1 cellular context compared by ENCODE assay signal in the genomic region with DNA sequence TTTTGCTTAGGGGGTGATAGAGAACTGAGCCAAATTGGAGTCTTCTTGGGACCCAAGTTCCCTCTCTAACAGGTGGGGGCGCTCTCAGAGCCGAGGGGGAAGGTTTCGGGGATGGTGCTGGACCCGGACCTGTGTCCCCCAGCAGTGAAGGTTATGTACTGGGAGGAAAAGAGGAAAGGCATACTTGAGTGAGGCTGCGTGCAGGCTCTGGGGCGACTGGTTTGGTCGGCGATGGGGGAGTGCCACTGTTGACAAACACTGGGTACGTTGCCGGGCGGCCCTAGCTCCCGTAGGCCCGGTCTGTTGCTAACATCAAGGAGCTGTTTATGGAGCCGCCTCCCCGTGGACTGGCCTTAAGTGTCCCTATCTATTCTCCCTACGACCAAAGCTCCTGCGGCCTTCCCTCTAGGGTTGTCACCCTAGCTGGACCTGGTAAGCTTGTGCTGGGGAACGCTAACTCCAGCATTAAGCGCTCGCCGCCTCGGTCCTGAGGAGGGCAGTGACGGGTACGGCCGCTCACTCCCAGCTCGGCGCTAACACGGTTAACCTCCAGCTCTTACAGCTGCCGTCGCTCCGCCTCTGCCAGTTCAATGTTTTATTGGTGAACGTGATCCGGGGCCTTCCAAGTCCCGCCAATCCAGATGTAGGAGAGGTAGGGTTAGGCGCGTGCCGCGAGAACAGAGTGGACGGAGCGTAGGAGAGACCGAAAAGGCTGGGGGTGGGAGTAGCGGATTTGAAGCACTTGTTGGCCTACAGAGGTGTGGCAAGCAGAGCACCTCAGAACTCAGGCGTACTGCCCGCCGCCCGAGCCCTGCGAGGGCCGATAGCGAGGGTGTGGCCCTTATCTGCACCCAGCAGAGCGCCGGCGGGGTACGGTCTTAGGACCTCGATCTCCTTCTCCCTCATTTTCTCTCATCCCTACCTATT.
TF ChIP-seq lines count a peak whose summit lies in the region.

A gene (plus strand): TSS at position 685 of the 927 bp plus-strand sequence. CDS start 422 bp downstream, outside the sequence.

TF ChIP-seq in K562, 482 proteins besides CTCF, POLR2A, EP300 and RAD21 (continued from another document and continues in another):
- TF ChIP-seq, protein P1, sequence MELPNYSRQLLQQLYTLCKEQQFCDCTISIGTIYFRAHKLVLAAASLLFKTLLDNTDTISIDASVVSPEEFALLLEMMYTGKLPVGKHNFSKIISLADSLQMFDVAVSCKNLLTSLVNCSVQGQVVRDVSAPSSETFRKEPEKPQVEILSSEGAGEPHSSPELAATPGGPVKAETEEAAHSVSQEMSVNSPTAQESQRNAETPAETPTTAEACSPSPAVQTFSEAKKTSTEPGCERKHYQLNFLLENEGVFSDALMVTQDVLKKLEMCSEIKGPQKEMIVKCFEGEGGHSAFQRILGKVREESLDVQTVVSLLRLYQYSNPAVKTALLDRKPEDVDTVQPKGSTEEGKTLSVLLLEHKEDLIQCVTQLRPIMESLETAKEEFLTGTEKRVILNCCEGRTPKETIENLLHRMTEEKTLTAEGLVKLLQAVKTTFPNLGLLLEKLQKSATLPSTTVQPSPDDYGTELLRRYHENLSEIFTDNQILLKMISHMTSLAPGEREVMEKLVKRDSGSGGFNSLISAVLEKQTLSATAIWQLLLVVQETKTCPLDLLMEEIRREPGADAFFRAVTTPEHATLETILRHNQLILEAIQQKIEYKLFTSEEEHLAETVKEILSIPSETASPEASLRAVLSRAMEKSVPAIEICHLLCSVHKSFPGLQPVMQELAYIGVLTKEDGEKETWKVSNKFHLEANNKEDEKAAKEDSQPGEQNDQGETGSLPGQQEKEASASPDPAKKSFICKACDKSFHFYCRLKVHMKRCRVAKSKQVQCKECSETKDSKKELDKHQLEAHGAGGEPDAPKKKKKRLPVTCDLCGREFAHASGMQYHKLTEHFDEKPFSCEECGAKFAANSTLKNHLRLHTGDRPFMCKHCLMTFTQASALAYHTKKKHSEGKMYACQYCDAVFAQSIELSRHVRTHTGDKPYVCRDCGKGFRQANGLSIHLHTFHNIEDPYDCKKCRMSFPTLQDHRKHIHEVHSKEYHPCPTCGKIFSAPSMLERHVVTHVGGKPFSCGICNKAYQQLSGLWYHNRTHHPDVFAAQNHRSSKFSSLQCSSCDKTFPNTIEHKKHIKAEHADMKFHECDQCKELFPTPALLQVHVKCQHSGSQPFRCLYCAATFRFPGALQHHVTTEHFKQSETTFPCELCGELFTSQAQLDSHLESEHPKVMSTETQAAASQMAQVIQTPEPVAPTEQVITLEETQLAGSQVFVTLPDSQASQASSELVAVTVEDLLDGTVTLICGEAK (IDR thresholded peaks at IDR 0.05): peak; percentile 20; the same call in 1 of the 2 replicates
- TF ChIP-seq, protein P1 (CRISPR knock-in tag; IDR thresholded peaks at IDR 0.05): no peak
- TF ChIP-seq ETS2 (tag; IDR thresholded peaks at IDR 0.05; ENCODE audit: borderline replicate concordance, poor library complexity, severe bottlenecking) (no peak), ESRRA (IDR thresholded peaks at IDR 0.05; ENCODE audit: borderline replicate concordance, low read depth) (peak; percentile 47), L3MBTL2 (IDR thresholded peaks at IDR 0.05) (peak; percentile 96), TARDBP (IDR thresholded peaks at IDR 0.05) (peak; percentile 45), EHMT2 (IDR thresholded peaks at IDR 0.05) (peak; percentile 51; the same call in 1 of the 2 replicates), SMAD3 (CRISPR knock-in tag; conservative IDR thresholded peaks at IDR 0.05) (no peak), CCNT2 (IDR thresholded peaks at IDR 0.05; ENCODE audit: borderline replicate concordance, extremely low read depth, insufficient read length, low read depth, low read length) (peak; percentile 100), PHB2 (IDR thresholded peaks at IDR 0.05; ENCODE audit: low read depth) (peak; percentile 94), ZNF583 (CRISPR knock-in tag; IDR thresholded peaks at IDR 0.05) (no peak), NCOA6 (IDR thresholded peaks at IDR 0.05) (no peak), CXXC5 (CRISPR knock-in tag; IDR thresholded peaks at IDR 0.05) (peak; percentile 100), NFATC3 (IDR thresholded peaks at IDR 0.05) (no peak), JUND (IDR thresholded peaks at IDR 0.05; ENCODE audit: borderline replicate concordance, low read depth, low read length) (peak; percentile 76; the same call in 1 of the 2 replicates), JUND (tag; IDR thresholded peaks at IDR 0.05; ENCODE audit: borderline replicate concordance, low read depth, low read length) (0 out of 3 replicates have a peak, but pooled peaks have one; percentile 62)
- TF ChIP-seq, protein P2, sequence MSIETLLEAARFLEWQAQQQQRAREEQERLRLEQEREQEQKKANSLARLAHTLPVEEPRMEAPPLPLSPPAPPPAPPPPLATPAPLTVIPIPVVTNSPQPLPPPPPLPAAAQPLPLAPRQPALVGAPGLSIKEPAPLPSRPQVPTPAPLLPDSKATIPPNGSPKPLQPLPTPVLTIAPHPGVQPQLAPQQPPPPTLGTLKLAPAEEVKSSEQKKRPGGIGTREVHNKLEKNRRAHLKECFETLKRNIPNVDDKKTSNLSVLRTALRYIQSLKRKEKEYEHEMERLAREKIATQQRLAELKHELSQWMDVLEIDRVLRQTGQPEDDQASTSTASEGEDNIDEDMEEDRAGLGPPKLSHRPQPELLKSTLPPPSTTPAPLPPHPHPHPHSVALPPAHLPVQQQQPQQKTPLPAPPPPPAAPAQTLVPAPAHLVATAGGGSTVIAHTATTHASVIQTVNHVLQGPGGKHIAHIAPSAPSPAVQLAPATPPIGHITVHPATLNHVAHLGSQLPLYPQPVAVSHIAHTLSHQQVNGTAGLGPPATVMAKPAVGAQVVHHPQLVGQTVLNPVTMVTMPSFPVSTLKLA (conservative IDR thresholded peaks at IDR 0.05): peak; percentile 80 to 92; a peak in 3 of 4 replicates
- TF ChIP-seq, protein P3, sequence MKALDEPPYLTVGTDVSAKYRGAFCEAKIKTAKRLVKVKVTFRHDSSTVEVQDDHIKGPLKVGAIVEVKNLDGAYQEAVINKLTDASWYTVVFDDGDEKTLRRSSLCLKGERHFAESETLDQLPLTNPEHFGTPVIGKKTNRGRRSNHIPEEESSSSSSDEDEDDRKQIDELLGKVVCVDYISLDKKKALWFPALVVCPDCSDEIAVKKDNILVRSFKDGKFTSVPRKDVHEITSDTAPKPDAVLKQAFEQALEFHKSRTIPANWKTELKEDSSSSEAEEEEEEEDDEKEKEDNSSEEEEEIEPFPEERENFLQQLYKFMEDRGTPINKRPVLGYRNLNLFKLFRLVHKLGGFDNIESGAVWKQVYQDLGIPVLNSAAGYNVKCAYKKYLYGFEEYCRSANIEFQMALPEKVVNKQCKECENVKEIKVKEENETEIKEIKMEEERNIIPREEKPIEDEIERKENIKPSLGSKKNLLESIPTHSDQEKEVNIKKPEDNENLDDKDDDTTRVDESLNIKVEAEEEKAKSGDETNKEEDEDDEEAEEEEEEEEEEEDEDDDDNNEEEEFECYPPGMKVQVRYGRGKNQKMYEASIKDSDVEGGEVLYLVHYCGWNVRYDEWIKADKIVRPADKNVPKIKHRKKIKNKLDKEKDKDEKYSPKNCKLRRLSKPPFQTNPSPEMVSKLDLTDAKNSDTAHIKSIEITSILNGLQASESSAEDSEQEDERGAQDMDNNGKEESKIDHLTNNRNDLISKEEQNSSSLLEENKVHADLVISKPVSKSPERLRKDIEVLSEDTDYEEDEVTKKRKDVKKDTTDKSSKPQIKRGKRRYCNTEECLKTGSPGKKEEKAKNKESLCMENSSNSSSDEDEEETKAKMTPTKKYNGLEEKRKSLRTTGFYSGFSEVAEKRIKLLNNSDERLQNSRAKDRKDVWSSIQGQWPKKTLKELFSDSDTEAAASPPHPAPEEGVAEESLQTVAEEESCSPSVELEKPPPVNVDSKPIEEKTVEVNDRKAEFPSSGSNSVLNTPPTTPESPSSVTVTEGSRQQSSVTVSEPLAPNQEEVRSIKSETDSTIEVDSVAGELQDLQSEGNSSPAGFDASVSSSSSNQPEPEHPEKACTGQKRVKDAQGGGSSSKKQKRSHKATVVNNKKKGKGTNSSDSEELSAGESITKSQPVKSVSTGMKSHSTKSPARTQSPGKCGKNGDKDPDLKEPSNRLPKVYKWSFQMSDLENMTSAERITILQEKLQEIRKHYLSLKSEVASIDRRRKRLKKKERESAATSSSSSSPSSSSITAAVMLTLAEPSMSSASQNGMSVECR (CRISPR knock-in tag; IDR thresholded peaks at IDR 0.05): 0 out of 2 replicates have a peak, but pooled peaks have one; percentile 58
- TF ChIP-seq, protein P4, sequence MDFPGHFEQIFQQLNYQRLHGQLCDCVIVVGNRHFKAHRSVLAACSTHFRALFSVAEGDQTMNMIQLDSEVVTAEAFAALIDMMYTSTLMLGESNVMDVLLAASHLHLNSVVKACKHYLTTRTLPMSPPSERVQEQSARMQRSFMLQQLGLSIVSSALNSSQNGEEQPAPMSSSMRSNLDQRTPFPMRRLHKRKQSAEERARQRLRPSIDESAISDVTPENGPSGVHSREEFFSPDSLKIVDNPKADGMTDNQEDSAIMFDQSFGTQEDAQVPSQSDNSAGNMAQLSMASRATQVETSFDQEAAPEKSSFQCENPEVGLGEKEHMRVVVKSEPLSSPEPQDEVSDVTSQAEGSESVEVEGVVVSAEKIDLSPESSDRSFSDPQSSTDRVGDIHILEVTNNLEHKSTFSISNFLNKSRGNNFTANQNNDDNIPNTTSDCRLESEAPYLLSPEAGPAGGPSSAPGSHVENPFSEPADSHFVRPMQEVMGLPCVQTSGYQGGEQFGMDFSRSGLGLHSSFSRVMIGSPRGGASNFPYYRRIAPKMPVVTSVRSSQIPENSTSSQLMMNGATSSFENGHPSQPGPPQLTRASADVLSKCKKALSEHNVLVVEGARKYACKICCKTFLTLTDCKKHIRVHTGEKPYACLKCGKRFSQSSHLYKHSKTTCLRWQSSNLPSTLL (IDR thresholded peaks at IDR 0.05): no peak
- TF ChIP-seq, protein P5, sequence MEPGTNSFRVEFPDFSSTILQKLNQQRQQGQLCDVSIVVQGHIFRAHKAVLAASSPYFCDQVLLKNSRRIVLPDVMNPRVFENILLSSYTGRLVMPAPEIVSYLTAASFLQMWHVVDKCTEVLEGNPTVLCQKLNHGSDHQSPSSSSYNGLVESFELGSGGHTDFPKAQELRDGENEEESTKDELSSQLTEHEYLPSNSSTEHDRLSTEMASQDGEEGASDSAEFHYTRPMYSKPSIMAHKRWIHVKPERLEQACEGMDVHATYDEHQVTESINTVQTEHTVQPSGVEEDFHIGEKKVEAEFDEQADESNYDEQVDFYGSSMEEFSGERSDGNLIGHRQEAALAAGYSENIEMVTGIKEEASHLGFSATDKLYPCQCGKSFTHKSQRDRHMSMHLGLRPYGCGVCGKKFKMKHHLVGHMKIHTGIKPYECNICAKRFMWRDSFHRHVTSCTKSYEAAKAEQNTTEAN (CRISPR knock-in tag; IDR thresholded peaks at IDR 0.05): no peak; the same call in 1 of the 2 replicates
- TF ChIP-seq, protein P6, sequence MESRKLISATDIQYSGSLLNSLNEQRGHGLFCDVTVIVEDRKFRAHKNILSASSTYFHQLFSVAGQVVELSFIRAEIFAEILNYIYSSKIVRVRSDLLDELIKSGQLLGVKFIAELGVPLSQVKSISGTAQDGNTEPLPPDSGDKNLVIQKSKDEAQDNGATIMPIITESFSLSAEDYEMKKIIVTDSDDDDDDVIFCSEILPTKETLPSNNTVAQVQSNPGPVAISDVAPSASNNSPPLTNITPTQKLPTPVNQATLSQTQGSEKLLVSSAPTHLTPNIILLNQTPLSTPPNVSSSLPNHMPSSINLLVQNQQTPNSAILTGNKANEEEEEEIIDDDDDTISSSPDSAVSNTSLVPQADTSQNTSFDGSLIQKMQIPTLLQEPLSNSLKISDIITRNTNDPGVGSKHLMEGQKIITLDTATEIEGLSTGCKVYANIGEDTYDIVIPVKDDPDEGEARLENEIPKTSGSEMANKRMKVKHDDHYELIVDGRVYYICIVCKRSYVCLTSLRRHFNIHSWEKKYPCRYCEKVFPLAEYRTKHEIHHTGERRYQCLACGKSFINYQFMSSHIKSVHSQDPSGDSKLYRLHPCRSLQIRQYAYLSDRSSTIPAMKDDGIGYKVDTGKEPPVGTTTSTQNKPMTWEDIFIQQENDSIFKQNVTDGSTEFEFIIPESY (CRISPR knock-in tag; IDR thresholded peaks at IDR 0.05): no peak
